In the genomic region with DNA sequence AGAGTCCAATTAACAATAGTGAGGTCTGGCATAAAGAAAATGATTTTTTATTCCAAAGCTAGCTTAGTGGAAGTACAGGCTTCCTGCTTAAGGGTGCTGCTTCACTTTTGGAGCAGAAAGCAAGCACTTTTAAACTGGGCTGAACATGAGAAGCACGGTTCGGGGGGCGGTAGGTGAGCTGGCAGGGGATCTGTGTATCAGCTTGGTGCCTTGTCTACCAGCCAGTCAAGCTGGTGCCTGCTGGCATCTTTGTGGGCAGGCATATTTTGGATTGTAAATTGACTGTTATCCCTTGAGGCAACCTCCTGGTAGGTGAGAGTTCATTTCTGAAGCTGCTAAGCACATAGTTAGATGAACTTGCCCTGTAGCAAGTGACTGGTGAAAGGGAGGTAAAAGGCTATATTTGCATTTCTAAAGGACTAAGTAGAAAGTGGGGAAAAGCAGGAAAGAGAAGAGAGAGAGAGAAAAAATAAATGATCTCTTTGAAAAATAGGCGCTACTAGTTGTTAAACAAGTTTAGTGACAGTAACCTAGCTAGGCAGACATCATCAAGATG, we compare ENCODE assay signal across 26 cellular contexts.
"Had no signal": no experiment of that assay in that cellular context is flagged by ENCODE, and none has a peak within 500 bp of the region (broad histone marks: within the 10 kb centered on the region; RNA-seq: fewer than 3 reads in every experiment).

No MANE protein-coding gene starts in this region.

- H3K36me3 Mint-ChIP-seq: activated CD8-positive, alpha-beta memory T cell treated with anti-CD3 and anti-CD28 coated beads, Interleukin-2, amount 10 ng/mL, durations not matched to agents 7 days and 5 days; activated naive CD4-positive, alpha-beta T cell treated with anti-CD3 and anti-CD28 coated beads, Interleukin-2, amount 50 U/mL, for 72 hours had no signal

- H3K36me3 ChIP-seq: ascending aorta had no signal

- H3K4me1 ChIP-seq: ascending aorta, body of pancreas had no signal

- H3K4me3 ChIP-seq: ascending aorta, body of pancreas had no signal

- H3K4me1 Mint-ChIP-seq: activated B cell treated with CpG ODN at 0.5 μM for 24 hours; activated CD4-positive, alpha-beta T cell treated with anti-CD3 and anti-CD28 coated beads, Interleukin-2, amount 10 ng/mL, durations not matched to agents 24 days and 14 days; activated CD8-positive, alpha-beta memory T cell treated with anti-CD3 and anti-CD28 coated beads, Interleukin-2, amount 10 ng/mL, durations not matched to agents 7 days and 5 days; activated naive CD8-positive, alpha-beta T cell treated with anti-CD3 and anti-CD28 coated beads, Interleukin-2, amount 50 U/mL, for 24 hours; central memory CD8-positive, alpha-beta T cell had no signal

- ATAC-seq: activated CD8-positive, alpha-beta memory T cell treated with anti-CD3 and anti-CD28 coated beads, Interleukin-2, amount 10 ng/mL, durations not matched to agents 7 days and 5 days; activated naive CD4-positive, alpha-beta T cell treated with anti-CD3 and anti-CD28 coated beads, Interleukin-2, amount 50 U/mL, for 72 hours; activated naive CD8-positive, alpha-beta T cell treated with anti-CD3 and anti-CD28 coated beads, Interleukin-2, amount 50 U/mL, for 24 hours; body of pancreas had no signal

- H3K9me3 ChIP-seq: ascending aorta, body of pancreas had no signal

- H3K27me3 ChIP-seq: ascending aorta, body of pancreas had no signal

- DNase-seq: activated B cell treated with CpG ODN at 0.5 μM for 24 hours; activated CD4-positive, alpha-beta T cell treated with anti-CD3 and anti-CD28 coated beads for 1 hour; activated CD4-positive, alpha-beta T cell treated with anti-CD3 and anti-CD28 coated beads, Interleukin-2, amount 10 ng/mL, durations not matched to agents 24 days and 14 days; activated CD4-positive, alpha-beta T cell treated with anti-CD3 and anti-CD28 coated beads, Interleukin-2, amount 50 U/mL, for 48 hours; activated CD8-positive, alpha-beta memory T cell treated with anti-CD3 and anti-CD28 coated beads, Interleukin-2, amount 10 ng/mL, durations not matched to agents 7 days and 5 days; activated effector memory CD4-positive, alpha-beta T cell treated with Interleukin-2 at 50 U/mL for 16 hours; activated naive CD4-positive, alpha-beta T cell; activated naive CD8-positive, alpha-beta T cell treated with anti-CD3 and anti-CD28 coated beads, Interleukin-2, amount 50 U/mL, for 24 hours; activated T-cell treated with anti-CD3 and anti-CD28 coated beads, Interleukin-2, amount 50 U/mL, for 24 hours; amniotic stem cell; body of pancreas; NCI-H1092; NCI-H1417 treated with DMSO at 0.1 percent for 48 hours; NCI-H1694; NCI-H2029; NCI-H2107; NCI-H345; NCI-H510A treated with DMSO at 0.1 percent for 48 hours; NCI-H69; NK-92 treated with Interleukin-12 subunit alpha and Interleukin-12 subunit beta, amount 100 ng/mL, for 24 hours; SHP77 treated with DMSO at 0.1 percent for 48 hours had no signal

- H3K27me3 Mint-ChIP-seq: activated B cell treated with CpG ODN at 0.5 μM for 24 hours; activated CD4-positive, alpha-beta T cell treated with anti-CD3 and anti-CD28 coated beads, Interleukin-2, amount 10 ng/mL, durations not matched to agents 24 days and 14 days; activated CD8-positive, alpha-beta memory T cell treated with anti-CD3 and anti-CD28 coated beads, Interleukin-2, amount 10 ng/mL, durations not matched to agents 7 days and 5 days; activated naive CD8-positive, alpha-beta T cell treated with anti-CD3 and anti-CD28 coated beads, Interleukin-2, amount 50 U/mL, for 24 hours; activated T-cell treated with anti-CD3 and anti-CD28 coated beads, Interleukin-2, amount 50 U/mL, for 24 hours; central memory CD8-positive, alpha-beta T cell had no signal

- H3K4me3 Mint-ChIP-seq: activated B cell treated with CpG ODN at 0.5 μM for 24 hours; activated CD4-positive, alpha-beta T cell treated with anti-CD3 and anti-CD28 coated beads, Interleukin-2, amount 10 ng/mL, durations not matched to agents 24 days and 14 days; activated CD8-positive, alpha-beta memory T cell treated with anti-CD3 and anti-CD28 coated beads, Interleukin-2, amount 10 ng/mL, durations not matched to agents 7 days and 5 days; activated naive CD8-positive, alpha-beta T cell treated with anti-CD3 and anti-CD28 coated beads, Interleukin-2, amount 50 U/mL, for 24 hours; activated T-cell treated with anti-CD3 and anti-CD28 coated beads, Interleukin-2, amount 50 U/mL, for 24 hours; activated T-helper 1 cell treated with anti-CD3 and anti-CD28 coated beads, Interleukin-12 subunit alpha, Interleukin-12 subunit beta, Interleukin-2, Interleukin-4 antibody, amounts not matched to agents 30 ng/mL and 10 ng/mL and 1 ng/mL, durations not matched to agents 14 hours and 24 hours and 36 hours; central memory CD8-positive, alpha-beta T cell; T-helper 1 cell treated with Interleukin-12 subunit alpha and Interleukin-12 subunit beta and Interleukin-4 antibody, amounts not matched to agents 30 μg/mL and 1 μg/mL, for 36 hours had no signal

- H3K27ac ChIP-seq: ascending aorta, body of pancreas had no signal

- H3K27ac Mint-ChIP-seq: activated B cell treated with CpG ODN at 0.5 μM for 24 hours; activated CD4-positive, alpha-beta T cell treated with anti-CD3 and anti-CD28 coated beads, Interleukin-2, amount 10 ng/mL, durations not matched to agents 24 days and 14 days; activated CD8-positive, alpha-beta memory T cell treated with anti-CD3 and anti-CD28 coated beads, Interleukin-2, amount 10 ng/mL, durations not matched to agents 7 days and 5 days; activated naive CD4-positive, alpha-beta T cell treated with anti-CD3 and anti-CD28 coated beads, Interleukin-2, amount 50 U/mL, for 72 hours; activated naive CD8-positive, alpha-beta T cell treated with anti-CD3 and anti-CD28 coated beads, Interleukin-2, amount 50 U/mL, for 24 hours; activated T-cell treated with anti-CD3 and anti-CD28 coated beads, Interleukin-2, amount 50 U/mL, for 24 hours; activated T-helper 1 cell treated with anti-CD3 and anti-CD28 coated beads, Interleukin-12 subunit alpha, Interleukin-12 subunit beta, Interleukin-2, Interleukin-4 antibody, amounts not matched to agents 30 ng/mL and 10 ng/mL and 1 ng/mL, durations not matched to agents 14 hours and 24 hours and 36 hours; T-helper 1 cell treated with Interleukin-12 subunit alpha and Interleukin-12 subunit beta and Interleukin-4 antibody, amounts not matched to agents 30 μg/mL and 1 μg/mL, for 36 hours had no signal
